1 cellular context compared by ENCODE assay signal in genomic region chr11:111001091-111001430, GRCh38.
TF ChIP-seq lines count a peak whose summit lies in the region.

No MANE protein-coding gene starts in this region.

TF ChIP-seq in IMR-90, 13 proteins besides CTCF, POLR2A, EP300 and RAD21:
- TF ChIP-seq MAZ (IDR thresholded peaks at IDR 0.05; ENCODE audit: borderline replicate concordance, low read depth, low read length) (no peak), RCOR1 (IDR thresholded peaks at IDR 0.05; ENCODE audit: insufficient replicate concordance, low read length) (no peak), CHD1 (IDR thresholded peaks at IDR 0.05; ENCODE audit: low read depth, low read length) (no peak), RFX5 (IDR thresholded peaks at IDR 0.05; ENCODE audit: low read depth, low read length) (no peak), MAFK (IDR thresholded peaks at IDR 0.05; ENCODE audit: low read depth, low read length) (no peak), SMC3 (IDR thresholded peaks at IDR 0.05; ENCODE audit: low read depth, low read length) (no peak), MXI1 (IDR thresholded peaks at IDR 0.05; ENCODE audit: borderline replicate concordance, low read depth, low read length) (no peak), BHLHE40 (IDR thresholded peaks at IDR 0.05; ENCODE audit: low read depth, low read length) (no peak), CEBPB (IDR thresholded peaks at IDR 0.05; ENCODE audit: low read depth, low read length) (no peak), USF2 (IDR thresholded peaks at IDR 0.05; ENCODE audit: low read depth, low read length) (no peak), ELK1 (IDR thresholded peaks at IDR 0.05; ENCODE audit: borderline replicate concordance, low read depth, low read length) (no peak), FOS (IDR thresholded peaks at IDR 0.05; ENCODE audit: low read depth, low read length) (no peak), NFE2L2 (IDR thresholded peaks at IDR 0.05; ENCODE audit: low read depth, low read length) (no peak)
